In the genomic region with DNA sequence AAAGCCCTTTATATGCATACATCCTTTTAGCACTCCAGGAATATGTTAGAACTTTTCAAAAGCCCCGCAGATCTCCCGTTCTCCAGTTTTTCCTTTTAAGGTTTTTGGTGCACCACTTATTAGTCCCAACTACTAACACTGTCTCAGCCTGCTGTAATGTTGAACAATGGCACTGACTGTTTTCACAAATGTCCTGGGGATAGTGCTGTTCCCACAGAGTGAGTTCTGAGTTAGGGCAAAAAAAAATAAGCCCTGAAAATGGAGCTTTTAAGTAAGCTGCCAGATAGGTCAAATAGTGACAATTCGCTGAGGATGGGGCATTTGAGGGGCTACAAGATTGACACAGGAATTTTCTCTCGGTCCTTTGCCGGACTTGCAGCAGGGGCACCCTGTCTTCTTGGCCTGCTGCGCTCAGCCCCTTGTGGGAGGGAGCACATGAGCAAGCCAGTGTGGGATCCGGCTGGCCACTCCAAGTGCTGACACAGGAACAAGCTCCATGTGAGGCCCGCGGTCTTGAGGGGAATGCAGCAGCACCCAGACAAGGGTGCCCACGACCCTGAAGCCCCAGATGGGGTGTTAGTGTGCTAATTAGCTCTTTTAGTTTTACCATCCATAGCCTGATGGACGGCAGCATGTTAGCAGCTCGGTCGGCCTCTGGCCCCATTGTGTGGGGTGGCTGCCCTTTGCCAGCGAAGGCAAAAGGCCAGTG, we compare ENCODE assay signal across 15 cellular contexts.
DNase-seq lines count a peak whose midpoint lies in the region; ATAC-seq lines count a peak whose summit lies in the region.
"Had no signal": no experiment of that assay in that cellular context is flagged by ENCODE, and none has a peak within 500 bp of the region (broad histone marks: within the 10 kb centered on the region; RNA-seq: fewer than 3 reads in every experiment).

No MANE protein-coding gene starts in this region.

- no peak for ATAC-seq in GM21515 (IDR thresholded peaks at IDR 0.05; ENCODE audit: unreplicated experiment)

- intact Hi-C loops in activated CD4-positive, alpha-beta T cell treated with anti-CD3 and anti-CD28 coated beads, Interleukin-2, amount 10 ng/mL, durations not matched to agents 24 days and 14 days (cut with micrococcal nuclease): no loop called here

- no peaks in the 10 kb centered on the region for H3K4me1 Mint-ChIP-seq in activated CD4-positive, alpha-beta T cell treated with anti-CD3 and anti-CD28 coated beads, Interleukin-2, amount 10 ng/mL, durations not matched to agents 24 days and 14 days

- no peaks in the 10 kb centered on the region for H3K4me1 ChIP-seq in effector memory CD4-positive, alpha-beta T cell (ENCODE audit: control insufficient read depth, insufficient read depth, low read length, poor library complexity, severe bottlenecking)
- H3K4me1 ChIP-seq: upper lobe of left lung had no signal

- H3K27ac ChIP-seq in substantia nigra (ENCODE audit: low read depth, low read length, poor library complexity, severe bottlenecking): peak overlapping the region; percentile 57
- H3K27ac ChIP-seq in effector memory CD4-positive, alpha-beta T cell (ENCODE audit: insufficient read depth, low read length, poor library complexity, severe bottlenecking): no peak overlapping the region
- H3K27ac ChIP-seq: KMS-11, upper lobe of left lung had no signal

- no peaks in the 10 kb centered on the region for H3K9me3 ChIP-seq in effector memory CD4-positive, alpha-beta T cell (ENCODE audit: control insufficient read depth, low read length)
- H3K9me3 ChIP-seq: upper lobe of left lung had no signal

- peaks cover 8% of the 10 kb centered on the region for H3K36me3 ChIP-seq in effector memory CD4-positive, alpha-beta T cell (ENCODE audit: control insufficient read depth, insufficient read depth, low read length)

- H3K4me3 ChIP-seq in effector memory CD4-positive, alpha-beta T cell (ENCODE audit: insufficient read depth, low read depth, low read length, poor library complexity, severe bottlenecking): no peak overlapping the region
- H3K4me3 ChIP-seq: upper lobe of left lung had no signal

- H3K27me3 ChIP-seq in effector memory CD4-positive, alpha-beta T cell (replicated peaks; ENCODE audit: control insufficient read depth, insufficient read depth, low read length, poor library complexity, severe bottlenecking): no peaks in the 10 kb centered on the region
- H3K27me3 ChIP-seq: upper lobe of left lung had no signal

- DNase-seq in RPMI7951 (ENCODE audit: low read depth) (peak; percentile 42), globus pallidus (ENCODE audit: low spot score) (peak; percentile 78), mesenteric fat pad (ENCODE audit: low spot score) (peak; percentile 86), substantia nigra (lab: John Stamatoyannopoulos, UW) (peak in 46 of 49 donors; percentile 4 to 66 (median 32))
- no peak for DNase-seq in activated CD4-positive, alpha-beta T cell treated with anti-CD3 and anti-CD28 coated beads, Interleukin-2, amount 10 ng/mL, durations not matched to agents 24 days and 14 days
- DNase-seq in stimulated activated CD4-positive, alpha-beta T cell treated with anti-CD3 and anti-CD28 coated beads, Interleukin-15, amount 100 ng/mL, for 24 hours: no peak
- no peak for DNase-seq in effector memory CD4-positive, alpha-beta T cell
- DNase-seq: activated effector memory CD4-positive, alpha-beta T cell treated with anti-CD3 and anti-CD28 coated beads, Interleukin-2, amount 50 U/mL, for 16 hours; effector CD4-positive, alpha-beta T cell; NCI-H1417; NCI-H446; SW 1271 had no signal

- no peaks in the 10 kb centered on the region for H3K27me3 Mint-ChIP-seq in activated CD4-positive, alpha-beta T cell treated with anti-CD3 and anti-CD28 coated beads, Interleukin-2, amount 10 ng/mL, durations not matched to agents 24 days and 14 days

- H3K4me3 Mint-ChIP-seq in activated CD4-positive, alpha-beta T cell treated with anti-CD3 and anti-CD28 coated beads, Interleukin-2, amount 10 ng/mL, durations not matched to agents 24 days and 14 days: no peak overlapping the region

- H3K27ac Mint-ChIP-seq in activated CD4-positive, alpha-beta T cell treated with anti-CD3 and anti-CD28 coated beads, Interleukin-2, amount 10 ng/mL, durations not matched to agents 24 days and 14 days: no peak overlapping the region

- H3K36me3 Mint-ChIP-seq in activated CD4-positive, alpha-beta T cell treated with anti-CD3 and anti-CD28 coated beads, Interleukin-2, amount 10 ng/mL, durations not matched to agents 24 days and 14 days (ENCODE audit: low read depth): peaks cover 32% of the 10 kb centered on the region

- no peaks in the 10 kb centered on the region for H3K9me3 Mint-ChIP-seq in activated CD4-positive, alpha-beta T cell treated with anti-CD3 and anti-CD28 coated beads, Interleukin-2, amount 10 ng/mL, durations not matched to agents 24 days and 14 days

Comparison
In these comparisons a context has a peak if more than half of its experiments do, and no peak if none do; other contexts are left out.
1. DNase-seq: peak in RPMI7951 (single experiment), globus pallidus (single experiment), mesenteric fat pad (single experiment) and substantia nigra (46 of 49); none in activated CD4-positive, alpha-beta T cell treated with anti-CD3 and anti-CD28 coated beads, Interleukin-2, amount 10 ng/mL, durations not matched to agents 24 days and 14 days (single experiment), stimulated activated CD4-positive, alpha-beta T cell treated with anti-CD3 and anti-CD28 coated beads, Interleukin-15, amount 100 ng/mL, for 24 hours (single experiment) and effector memory CD4-positive, alpha-beta T cell (0 of 3).